ENCODE assay signal across 23 cellular contexts in the genomic region with DNA sequence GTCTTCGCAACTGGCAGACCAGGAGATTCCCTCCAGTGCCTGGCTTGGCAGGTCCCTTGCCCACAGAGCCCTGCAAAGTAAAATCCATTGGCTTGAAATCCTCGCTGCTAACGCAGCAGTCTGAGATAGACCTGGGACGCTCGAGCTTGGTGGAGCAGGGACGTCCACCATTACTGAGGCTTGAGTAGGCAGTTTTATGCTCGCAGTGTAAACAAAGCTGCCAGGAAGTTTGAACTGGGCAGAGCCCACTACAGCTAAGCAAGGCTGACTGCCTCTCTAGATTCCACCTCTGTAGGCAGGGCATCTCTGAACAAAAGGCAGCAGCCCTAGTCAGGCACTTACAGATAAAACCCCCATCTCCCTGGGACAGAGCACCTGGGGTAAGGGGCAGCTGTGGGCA.
"Had no signal": no experiment of that assay in that cellular context is flagged by ENCODE, and none has a peak within 500 bp of the region (broad histone marks: within the 10 kb centered on the region; RNA-seq: fewer than 3 reads in every experiment).

No MANE protein-coding gene starts in this region.

- H3K27me3 ChIP-seq: MG63, SJCRH30 had no signal

- H3K27ac ChIP-seq: PC-9, Peyer's patch, SJCRH30 had no signal

- H3K4me1 ChIP-seq: Peyer's patch, SJCRH30 had no signal

- ATAC-seq: HepG2, Right ventricle myocardium inferior, SK-N-SH treated with all-trans-retinoic acid at 6 μM for 48 hours, T-helper 17 cell had no signal

- H3K4me2 ChIP-seq: PC-9 had no signal

- H3K36me3 ChIP-seq: MG63, Peyer's patch, SJCRH30 had no signal

- H3K4me3 ChIP-seq: MG63, PC-9, Peyer's patch, SJCRH30 had no signal

- H3K9me3 ChIP-seq: Peyer's patch, SJCRH30 had no signal

- DNase-seq: IMR-90, Karpas-422, KG1, MG63, NCI-H1092 treated with DMSO at 0.1 percent for 48 hours, NCI-H1436, NCI-H187 treated with DMSO at 0.1 percent for 48 hours, NCI-H2029 treated with DMSO at 0.1 percent for 48 hours, NCI-H2171 treated with DMSO at 0.1 percent for 48 hours, NCI-H345, NCI-H446 treated with DMSO at 0.1 percent for 48 hours, NCI-H510A treated with DMSO at 0.1 percent for 48 hours, NCI-H526, NCI-H774, PC-9, Peyer's patch, SHP77 treated with DMSO at 0.1 percent for 48 hours, SJCRH30, T-helper 1 cell, T-helper 17 cell had no signal
